ENCODE assay signal across 11 cellular contexts in the genomic region with DNA sequence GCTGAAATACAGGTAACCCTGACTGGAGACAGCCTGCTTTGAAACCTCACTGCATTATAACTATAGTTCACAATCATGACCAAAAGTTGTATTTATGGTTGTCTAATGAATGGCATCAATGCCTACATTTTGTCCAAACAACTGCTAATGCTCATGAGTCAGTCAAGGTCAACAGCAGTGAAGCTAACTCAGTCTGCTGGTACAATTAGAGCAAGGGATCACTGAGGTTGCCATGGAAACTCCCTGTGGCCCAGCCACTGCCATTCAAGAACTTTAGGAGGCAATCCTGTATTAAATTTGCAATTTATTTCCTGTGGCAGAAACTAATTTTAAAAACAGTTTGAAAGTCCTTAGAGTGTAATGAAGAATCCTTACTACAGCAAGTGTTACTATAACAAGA.
DNase-seq lines count a peak whose midpoint lies in the region; ATAC-seq and TF ChIP-seq lines count a peak whose summit lies in the region.
"Had no signal": no experiment of that assay in that cellular context is flagged by ENCODE, and none has a peak within 500 bp of the region (broad histone marks: within the 10 kb centered on the region; RNA-seq: fewer than 3 reads in every experiment).

No MANE protein-coding gene starts in this region.

- no peak overlapping the region for H3K27ac Mint-ChIP-seq in natural killer cell treated with Interleukin-12 subunit alpha and Interleukin-12 subunit beta and Interleukin-15 and Interleukin-18, amount 100 ng/mL, for 72 hours
- H3K27ac Mint-ChIP-seq: T-helper 2 cell treated with Interferon-gamma antibody and Interleukin-4, amounts not matched to agents 5 μg/mL and 100 μg/mL, for 36 hours had no signal

- no peaks in the 10 kb centered on the region for H3K36me3 Mint-ChIP-seq in natural killer cell treated with Interleukin-12 subunit alpha and Interleukin-12 subunit beta and Interleukin-15 and Interleukin-18, amount 100 ng/mL, for 72 hours

- no peaks in the 10 kb centered on the region for H3K9me3 Mint-ChIP-seq in natural killer cell treated with Interleukin-12 subunit alpha and Interleukin-12 subunit beta and Interleukin-15 and Interleukin-18, amount 100 ng/mL, for 72 hours
- H3K9me3 Mint-ChIP-seq: T-helper 2 cell treated with Interferon-gamma antibody and Interleukin-4, amounts not matched to agents 5 μg/mL and 100 μg/mL, for 36 hours had no signal

- DNase-seq in Caki2 (ENCODE audit: low read depth) (peak; percentile 3), astrocyte of the spinal cord (ENCODE audit: low read depth, low spot score) (peak; percentile 50), iris pigment epithelial cell (ENCODE audit: low read depth) (peak; percentile 72), GM19238 (ENCODE audit: insufficient read length, low spot score) (no peak)
- peak; percentile 5 for DNase-seq in Jurkat, Clone E6-1 (ENCODE audit: low read depth, low spot score)
- no peak for DNase-seq in natural killer cell treated with Interleukin-12 subunit alpha and Interleukin-12 subunit beta and Interleukin-15 and Interleukin-18, amount 100 ng/mL, for 72 hours (ENCODE audit: low spot score)
- DNase-seq: Caco-2 had no signal

- H3K4me1 Mint-ChIP-seq in natural killer cell treated with Interleukin-12 subunit alpha and Interleukin-12 subunit beta and Interleukin-15 and Interleukin-18, amount 100 ng/mL, for 72 hours (ENCODE audit: low read depth in 2 of 2): peaks cover 0 to 4% of the 10 kb centered on the region in 2 donors

- no peak overlapping the region for H3K4me3 Mint-ChIP-seq in natural killer cell treated with Interleukin-12 subunit alpha and Interleukin-12 subunit beta and Interleukin-15 and Interleukin-18, amount 100 ng/mL, for 72 hours
- H3K4me3 Mint-ChIP-seq: T-helper 2 cell treated with Interferon-gamma antibody and Interleukin-4, amounts not matched to agents 5 μg/mL and 100 μg/mL, for 36 hours had no signal

- H3K4me3 ChIP-seq in Jurkat, Clone E6-1 (ENCODE audit: low read length): no peak overlapping the region
- no peak overlapping the region for H3K4me3 ChIP-seq in astrocyte of the spinal cord (ENCODE audit: low read depth, low read length)

- in situ Hi-C loops in Caki2 (cut with HindIII; ENCODE audit: low pct_unique_long_range_greater_than_20kb, low sequenced_read_pairs): no loop called here
- in situ Hi-C loops in astrocyte of the spinal cord (cut with HindIII; ENCODE audit: low sequenced_read_pairs): no loop called here

- no peak for TF ChIP-seq CTCF in astrocyte of the spinal cord (IDR thresholded peaks at IDR 0.05; ENCODE audit: low read depth, low read length)

- ATAC-seq in natural killer cell treated with Interleukin-12 subunit alpha and Interleukin-12 subunit beta and Interleukin-15 and Interleukin-18, amount 100 ng/mL, for 72 hours: no peak
- ATAC-seq in GM19452 (IDR thresholded peaks at IDR 0.05; ENCODE audit: unreplicated experiment) (no peak), GM21515 (IDR thresholded peaks at IDR 0.05; ENCODE audit: unreplicated experiment) (no peak)
- ATAC-seq: left lobe of liver had no signal

- no peaks in the 10 kb centered on the region for H3K27me3 Mint-ChIP-seq in natural killer cell treated with Interleukin-12 subunit alpha and Interleukin-12 subunit beta and Interleukin-15 and Interleukin-18, amount 100 ng/mL, for 72 hours

Comparison
In these comparisons a context has a peak if more than half of its experiments do, and no peak if none do; other contexts are left out.
1. DNase-seq: peak in Caki2 (single experiment), Jurkat, Clone E6-1 (single experiment), astrocyte of the spinal cord (single experiment) and iris pigment epithelial cell (single experiment); none in GM19238 (single experiment) and natural killer cell treated with Interleukin-12 subunit alpha and Interleukin-12 subunit beta and Interleukin-15 and Interleukin-18, amount 100 ng/mL, for 72 hours (single experiment).